Comparison of ENCODE assay signal across 8 cellular contexts in the genomic region with DNA sequence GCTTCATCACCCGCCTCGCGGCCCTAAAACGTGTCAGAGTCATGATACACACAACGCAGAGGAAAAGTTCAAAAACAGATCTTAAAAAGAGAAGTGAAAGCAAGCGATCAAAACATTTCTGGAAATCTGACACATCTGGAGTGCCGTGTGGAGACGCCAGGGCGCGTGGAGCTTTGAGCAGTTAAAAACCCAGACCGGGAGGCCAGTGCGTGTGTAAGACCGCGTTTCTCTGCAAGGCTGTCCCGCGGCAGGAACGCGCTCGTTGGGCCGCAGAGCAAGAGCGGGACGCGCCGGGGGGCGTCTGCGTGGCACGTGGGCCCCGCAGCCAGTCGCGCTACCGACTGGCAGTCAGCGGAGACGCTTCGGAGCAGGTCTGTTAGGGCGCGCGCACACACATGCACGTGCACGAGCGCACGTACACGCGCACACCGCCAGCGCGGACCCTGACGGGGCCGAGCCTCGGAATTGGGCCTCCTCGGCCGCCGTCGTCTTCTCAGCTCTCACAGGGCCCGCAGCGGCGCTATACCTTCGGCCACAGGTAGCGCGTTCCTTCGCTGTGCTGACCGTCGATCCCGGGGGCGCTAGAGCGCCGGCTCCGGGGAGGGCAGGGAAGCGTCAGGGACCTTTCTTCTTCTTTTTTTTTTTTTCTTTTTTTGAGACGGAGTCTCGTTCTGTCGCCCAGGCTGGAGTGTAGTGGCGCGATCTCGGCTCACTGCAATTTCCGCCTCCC. TPM values are rescaled to one million over a fixed set of nuclear protein-coding genes. Genes with fewer than 3 reads are reported as not detected.
A peak's percentile ranks its signal among the peaks of the same experiment; 100 is the strongest.
DNase-seq lines count a peak whose midpoint lies in the region; ATAC-seq lines count a peak whose summit lies in the region.

No MANE protein-coding gene starts in this region.

- H3K27ac ChIP-seq in SK-N-MC (0 out of 2 replicates have a peak overlapping the region, but pooled peaks have one; percentile 10), temporal lobe (ENCODE audit: low read depth, low read length) (peak overlapping the region; percentile 45)

- peak overlapping the region; percentile 67; the same call in 1 of the 2 replicates for H3K9ac ChIP-seq in ES-I3 (ENCODE audit: low read depth, low read length)
- H3K9ac ChIP-seq in SK-N-MC (ENCODE audit: insufficient read length) = peak overlapping the region; percentile 29

- H3K9me3 ChIP-seq in ES-I3 (ENCODE audit: control insufficient read depth, insufficient read depth, low read length) (no peaks in the 10 kb centered on the region), SK-N-MC (ENCODE audit: low read depth, low read length) (no peaks in the 10 kb centered on the region)

- peak overlapping the region; percentile 88 to 96 for H3K27ac Mint-ChIP-seq in activated naive CD4-positive, alpha-beta T cell treated with anti-CD3 and anti-CD28 coated beads, Interleukin-2, amount 50 U/mL, for 72 hours

- peak; percentile 90 to 93 for ATAC-seq in activated naive CD4-positive, alpha-beta T cell treated with anti-CD3 and anti-CD28 coated beads, Interleukin-2, amount 50 U/mL, for 72 hours

- H3K36me3 ChIP-seq in ES-I3 (ENCODE audit: insufficient read depth, low read length) = no peaks in the 10 kb centered on the region
- H3K36me3 ChIP-seq in SK-N-MC (ENCODE audit: insufficient read depth, low read length) = no peaks in the 10 kb centered on the region

- no peaks in the 10 kb centered on the region for H3K9me3 Mint-ChIP-seq in activated naive CD4-positive, alpha-beta T cell treated with anti-CD3 and anti-CD28 coated beads, Interleukin-2, amount 50 U/mL, for 72 hours

- DNase-seq in H4 (ENCODE audit: low spot score) (peak; percentile 85), M059J (ENCODE audit: low read depth) (peak; percentile 75), SK-N-MC (ENCODE audit: low read depth, low spot score) (peak; percentile 26), glomerular endothelial cell (ENCODE audit: extremely low read depth, low read depth, low spot score) (peak; percentile 44), occipital lobe (lab: John Stamatoyannopoulos, UW) (peak; percentile 82)
- peak; percentile 86 to 92 for DNase-seq in activated naive CD4-positive, alpha-beta T cell treated with anti-CD3 and anti-CD28 coated beads, Interleukin-2, amount 50 U/mL, for 72 hours (ENCODE audit: low spot score in 2 of 2)

- H3K4me1 ChIP-seq in ES-I3 (ENCODE audit: insufficient read depth, low read length) = no peaks in the 10 kb centered on the region

- peak overlapping the region; percentile 72 for H3K4me3 ChIP-seq in SK-N-MC

- H3K36me3 Mint-ChIP-seq in activated naive CD4-positive, alpha-beta T cell treated with anti-CD3 and anti-CD28 coated beads, Interleukin-2, amount 50 U/mL, for 72 hours = peaks cover 0 to 5% of the 10 kb centered on the region in 2 donors

RNA-seq across cellular contexts. Expression of a gene that starts 35.8 kb away (rescaled TPM):
- 15.8 and 25.6 TPM in 2 replicates for total RNA-seq in H4 (2014; rRNA removed; shearing (Covaris generic))
- total RNA-seq in M059J (2014; rRNA removed; shearing (Covaris generic)) = 26.8 and 27.5 TPM in 2 replicates
- total RNA-seq in activated naive CD4-positive, alpha-beta T cell treated with anti-CD3 and anti-CD28 coated beads, Interleukin-2, amount 50 U/mL, for 72 hours = 10 to 100 TPM; 32.7 to 35.1 TPM
- total RNA-seq in glomerular endothelial cell (23.7 and 26.5 TPM in 2 replicates), occipital lobe (28.5 TPM), temporal lobe (16.2 TPM)

Comparison
In these comparisons a context has a peak if more than half of its experiments do, and no peak if none do; other contexts are left out.
1. Peak in every context shown above with its lines: DNase-seq, ATAC-seq, H3K4me3 ChIP-seq and H3K27ac ChIP-seq.
2. DNase-seq: peak in every context shown above with its lines; median percentile 89 in activated naive CD4-positive, alpha-beta T cell treated with anti-CD3 and anti-CD28 coated beads, Interleukin-2, amount 50 U/mL, for 72 hours; 85 in H4; 82 in occipital lobe; 75 in M059J; 44 in glomerular endothelial cell; 26 in SK-N-MC.